Comparison of ENCODE assay signal across 8 cellular contexts in the genomic region with DNA sequence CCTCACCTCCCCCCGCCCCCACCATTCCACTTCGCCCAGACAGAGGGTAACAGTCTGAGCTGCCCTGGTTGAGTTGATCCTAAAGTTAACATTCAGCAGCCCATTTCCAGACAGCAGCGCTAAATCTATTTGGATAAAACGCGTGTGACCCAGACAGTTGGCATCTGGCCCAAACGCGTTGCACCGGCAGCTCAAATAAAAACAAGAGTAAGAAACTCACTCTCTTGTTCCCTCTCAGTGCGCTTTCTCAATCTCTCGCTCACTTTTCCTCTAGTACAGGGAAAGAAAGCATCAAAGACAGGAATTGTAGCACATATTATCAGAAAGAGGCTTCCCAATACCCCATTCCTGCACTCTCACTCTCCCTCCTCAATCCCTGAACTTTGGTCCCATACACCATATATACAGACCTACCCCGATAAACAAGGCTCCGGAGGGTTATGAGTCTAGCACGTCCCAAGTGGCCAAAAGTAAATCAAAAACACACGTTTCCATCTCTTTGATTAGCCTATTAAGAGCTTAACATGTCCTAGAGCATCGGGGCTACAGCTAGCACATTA. TPM values are rescaled to one million over a fixed set of nuclear protein-coding genes. Genes with fewer than 3 reads are reported as not detected.
DNase-seq lines count a peak whose midpoint lies in the region; ATAC-seq and TF ChIP-seq lines count a peak whose summit lies in the region.

No MANE protein-coding gene starts in this region.

- no peaks in the 10 kb centered on the region for H3K36me3 ChIP-seq in ectodermal cell (ENCODE audit: control insufficient read depth, insufficient read depth, low read length)

- DNase-seq in AG04449 (ENCODE audit: low read depth, low spot score) (no peak), KG1 (lab: John Stamatoyannopoulos, UW) (peak; percentile 36), T-helper 1 cell (peak in 3 of 5 donors; percentile 9 to 29 (median 23)), lower leg skin (ENCODE audit: low spot score in 2 of 2) (peak; percentile 66 to 95), T1000 (lab: John Stamatoyannopoulos, UW) (no peak)
- peak; percentile 42 for DNase-seq in stimulated activated naive CD8-positive, alpha-beta T cell treated with anti-CD3 and anti-CD28 coated beads, Interleukin-15, Interleukin-2, amounts not matched to agents 100 U/mL and 50 U/mL, for 24 hours

- H3K4me3 ChIP-seq in AG04449 (ENCODE audit: low read depth, low read length) (peak overlapping the region; percentile 72), ectodermal cell (ENCODE audit: insufficient read depth, low read depth, low read length) (peak overlapping the region; percentile 36), lower leg skin (ENCODE audit: low read depth, poor library complexity, severe bottlenecking) (peak overlapping the region; percentile 4)

- 15 to 16% methylated on average over 15 of the region's 15 CpGs for WGBS in ectodermal cell, 2 experiments
- WGBS in lower leg skin, 2 donors = 0% methylated on average over 15 of the region's 15 CpGs

- TF ChIP-seq CTCF in AG04449 (IDR thresholded peaks at IDR 0.05; ENCODE audit: insufficient read depth, low read length, missing control alignments) = no peak
- no peak for TF ChIP-seq CTCF in lower leg skin (IDR thresholded peaks at IDR 0.05)

- intact Hi-C loops in lower leg skin (cut with DNase I; ENCODE audit: low total_unique reads) = loop anchor here (10.0 kb wide), 1 partner anchor 676 kb away; no protein-coding TSS in a partner anchor

- H3K9me3 ChIP-seq in ectodermal cell (ENCODE audit: control insufficient read depth, low read length) = no peaks in the 10 kb centered on the region

- ATAC-seq in GM18519 (IDR thresholded peaks at IDR 0.05; ENCODE audit: low FRiP score, unreplicated experiment) = peak; percentile 30
- ATAC-seq in stimulated activated naive CD8-positive, alpha-beta T cell treated with anti-CD3 and anti-CD28 coated beads, Interleukin-15, Interleukin-2, amounts not matched to agents 100 U/mL and 50 U/mL, for 24 hours = peak; percentile 22

- H3K27me3 ChIP-seq in ectodermal cell (ENCODE audit: control insufficient read depth, insufficient read depth, low read length, poor library complexity, severe bottlenecking) = no peaks in the 10 kb centered on the region

- CTCF ChIA-PET in AG04449 (lab: Yijun Ruan, JAX) = interaction anchor here (1.3 to 8.6 kb wide), 5 partner anchors 379 to 711 kb away, joined by 3 to 140 read pairs (median 14); no protein-coding TSS in a partner anchor

- TF ChIP-seq POLR2A in lower leg skin (IDR thresholded peaks at IDR 0.05) = no peak

- no peak overlapping the region for H3K27ac ChIP-seq in ectodermal cell (ENCODE audit: insufficient read depth, low read depth, low read length, poor library complexity, severe bottlenecking)

- H3K4me1 ChIP-seq in ectodermal cell (ENCODE audit: control insufficient read depth, insufficient read depth, low read length) = peaks cover 7% of the 10 kb centered on the region

- POLR2A ChIA-PET in AG04449 (lab: Yijun Ruan, JAX) = interaction anchor here (0.7 to 1.9 kb wide), 7 partner anchors 280 to 665 kb away, joined by 3 to 5 read pairs (median 3); no protein-coding TSS in a partner anchor

RNA-seq across cellular contexts. Expression of a gene that starts 1.3 kb away (rescaled TPM):
- 3.6 TPM for polyA plus RNA-seq in ectodermal cell (2013, experiment 1 of 4)
- 4.7 TPM for polyA plus RNA-seq in ectodermal cell (2013, experiment 2 of 4)
- 5.6 TPM for polyA plus RNA-seq in ectodermal cell (2013, experiment 3 of 4)
- 2.6 TPM for polyA plus RNA-seq in ectodermal cell (2013, experiment 4 of 4)
- 1 to 10 TPM in 1 of 4 donors, under 1 TPM in 3; 0.42 to 1.1 (median 0.82) TPM for total RNA-seq in lower leg skin

Comparison
In these comparisons a context has a peak if more than half of its experiments do, and no peak if none do; other contexts are left out.
1. DNase-seq: peak in KG1 (single experiment), T-helper 1 cell (3 of 5), lower leg skin (2 of 2) and stimulated activated naive CD8-positive, alpha-beta T cell treated with anti-CD3 and anti-CD28 coated beads, Interleukin-15, Interleukin-2, amounts not matched to agents 100 U/mL and 50 U/mL, for 24 hours (single experiment); none in AG04449 (single experiment) and T1000 (single experiment).
2. H3K4me3 ChIP-seq: peak in every context shown above with its lines; median percentile 72 in AG04449; 36 in ectodermal cell; 4 in lower leg skin.